Comparison of ENCODE assay signal across 13 cellular contexts in genomic region chr2:64283015-64283570, GRCh38.
DNase-seq lines count a peak whose midpoint lies in the region; ATAC-seq and TF ChIP-seq lines count a peak whose summit lies in the region.
"Had no signal": no experiment of that assay in that cellular context is flagged by ENCODE, and none has a peak within 500 bp of the region (broad histone marks: within the 10 kb centered on the region; RNA-seq: fewer than 3 reads in every experiment).

No MANE protein-coding gene starts in this region.

- no peaks in the 10 kb centered on the region for H3K9me3 ChIP-seq in CD8-positive, alpha-beta T cell (ENCODE audit: low read length)
- H3K9me3 ChIP-seq in lower lobe of right lung: no peaks in the 10 kb centered on the region
- no peaks in the 10 kb centered on the region for H3K9me3 ChIP-seq in left lung
- H3K9me3 ChIP-seq: suprapubic skin had no signal

- H3K4me1 ChIP-seq in CD8-positive, alpha-beta T cell (ENCODE audit: insufficient read depth, low read length): peaks cover 15% of the 10 kb centered on the region
- H3K4me1 ChIP-seq in lower lobe of right lung (peaks cover 19% of the 10 kb centered on the region), left lung (peaks cover 3 to 18% of the 10 kb centered on the region in 2 donors)

- in situ Hi-C loops in GM13977 (cut with MboI; ENCODE audit: low pct_unique_long_range_greater_than_20kb, low sequenced_read_pairs, unreplicated experiment): no loop called here

- no peaks in the 10 kb centered on the region for H3K9me3 Mint-ChIP-seq in CD8-positive, alpha-beta T cell
- H3K9me3 Mint-ChIP-seq: activated naive CD4-positive, alpha-beta T cell treated with anti-CD3 and anti-CD28 coated beads, Interleukin-2, amount 50 U/mL, for 24 hours had no signal

- no peak for DNase-seq in CD8-positive, alpha-beta T cell
- DNase-seq in GM20000 (ENCODE audit: low spot score) (peak; percentile 10), lower lobe of right lung (no peak), HCEC 1CT (no peak), posterior vena cava (ENCODE audit: low spot score) (no peak), left lung (no peak), GM13977 (ENCODE audit: low spot score) (no peak)
- DNase-seq: NCI-H1105 had no signal

- no peaks in the 10 kb centered on the region for H3K27me3 Mint-ChIP-seq in CD8-positive, alpha-beta T cell (ENCODE audit: low read depth)
- H3K27me3 Mint-ChIP-seq: activated naive CD4-positive, alpha-beta T cell treated with anti-CD3 and anti-CD28 coated beads, Interleukin-2, amount 50 U/mL, for 24 hours had no signal

- POLR2A ChIA-PET in CD8-positive, alpha-beta T cell (lab: Charles Lee): no interaction called here

- H3K36me3 ChIP-seq in CD8-positive, alpha-beta T cell (ENCODE audit: insufficient read depth, low read length): no peaks in the 10 kb centered on the region
- H3K36me3 ChIP-seq in lower lobe of right lung (no peaks in the 10 kb centered on the region), left lung (no peaks in the 10 kb centered on the region)
- H3K36me3 ChIP-seq: suprapubic skin had no signal

- H3K4me3 ChIP-seq in CD8-positive, alpha-beta T cell (ENCODE audit: low read depth, low read length): peak overlapping the region; percentile 41
- H3K4me3 ChIP-seq in lower lobe of right lung: no peak overlapping the region
- no peak overlapping the region for H3K4me3 ChIP-seq in left lung
- H3K4me3 ChIP-seq: suprapubic skin had no signal

- CTCF ChIA-PET in CD8-positive, alpha-beta T cell (lab: Charles Lee): interaction anchor here (0.6 to 1.3 kb wide), 2 partner anchors 45 to 1264 kb away, joined by 3 to 5 read pairs; no protein-coding TSS in a partner anchor

- no peaks in the 10 kb centered on the region for H3K27me3 ChIP-seq in CD8-positive, alpha-beta T cell (ENCODE audit: insufficient read depth, low read length)
- H3K27me3 ChIP-seq in lower lobe of right lung (ENCODE audit: low read depth) (no peaks in the 10 kb centered on the region), left lung (no peaks in the 10 kb centered on the region)
- H3K27me3 ChIP-seq: suprapubic skin had no signal

- intact Hi-C loops in CD8-positive, alpha-beta T cell (cut with DNase I, micrococcal nuclease): no loop called here
- intact Hi-C loops in lower lobe of right lung (cut with DNase I) (no loop called here), posterior vena cava (cut with DNase I) (no loop called here), left lung (cut with DNase I) (no loop called here)

- ATAC-seq in CD8-positive, alpha-beta T cell: no peak
- ATAC-seq in HG03175 (IDR thresholded peaks at IDR 0.05; ENCODE audit: unreplicated experiment): peak; percentile 20
- peak in 1 of 2 donors; percentile 15 for ATAC-seq in lower lobe of right lung
- no peak for ATAC-seq in left lung

- H3K4me1 Mint-ChIP-seq in CD8-positive, alpha-beta T cell (ENCODE audit: low read depth): peaks cover 3% of the 10 kb centered on the region
- H3K4me1 Mint-ChIP-seq: activated naive CD4-positive, alpha-beta T cell treated with anti-CD3 and anti-CD28 coated beads, Interleukin-2, amount 50 U/mL, for 24 hours had no signal

- no peak overlapping the region for H3K4me3 Mint-ChIP-seq in CD8-positive, alpha-beta T cell
- H3K4me3 Mint-ChIP-seq: activated naive CD4-positive, alpha-beta T cell treated with anti-CD3 and anti-CD28 coated beads, Interleukin-2, amount 50 U/mL, for 24 hours had no signal

- H3K36me3 Mint-ChIP-seq in CD8-positive, alpha-beta T cell: no peaks in the 10 kb centered on the region
- H3K36me3 Mint-ChIP-seq: activated naive CD4-positive, alpha-beta T cell treated with anti-CD3 and anti-CD28 coated beads, Interleukin-2, amount 50 U/mL, for 24 hours had no signal

- H3K27ac ChIP-seq in CD8-positive, alpha-beta T cell (ENCODE audit: low read depth, low read length): no peak overlapping the region
- H3K27ac ChIP-seq in lower lobe of right lung (peak overlapping the region; percentile 65), left lung (peak overlapping the region in 1 of 2 donors; percentile 69)
- H3K27ac ChIP-seq: C4-2B, suprapubic skin, VCaP had no signal

- H3K27ac Mint-ChIP-seq in CD8-positive, alpha-beta T cell: no peak overlapping the region
- H3K27ac Mint-ChIP-seq: activated naive CD4-positive, alpha-beta T cell treated with anti-CD3 and anti-CD28 coated beads, Interleukin-2, amount 50 U/mL, for 24 hours had no signal

- no peak for TF ChIP-seq CTCF in CD8-positive, alpha-beta T cell (IDR thresholded peaks at IDR 0.05)
- TF ChIP-seq CTCF in GM20000 (IDR thresholded peaks at IDR 0.05; ENCODE audit: extremely low read depth, missing control alignments) (no peak), lower lobe of right lung (IDR thresholded peaks at IDR 0.05) (no peak), left lung (IDR thresholded peaks at IDR 0.05) (no peak), GM13977 (IDR thresholded peaks at IDR 0.05; ENCODE audit: extremely low read depth, insufficient read depth, missing control alignments) (no peak)
